ENCODE assay signal across 15 cellular contexts in genomic region chr2:42999391-42999811, GRCh38.
DNase-seq lines count a peak whose midpoint lies in the region; ATAC-seq and TF ChIP-seq lines count a peak whose summit lies in the region.
"Had no signal": no experiment of that assay in that cellular context is flagged by ENCODE, and none has a peak within 500 bp of the region (broad histone marks: within the 10 kb centered on the region; RNA-seq: fewer than 3 reads in every experiment).

No MANE protein-coding gene starts in this region.

- H3K36me3 ChIP-seq in BLaER1 treated with 17β-estradiol and CSF1 and Interleukin-3, amounts not matched to agents 10 nM and 100 nM = no peaks in the 10 kb centered on the region
- no peaks in the 10 kb centered on the region for H3K36me3 ChIP-seq in lower lobe of right lung
- H3K36me3 ChIP-seq: HAP-1 had no signal

- H3K4me1 ChIP-seq in BLaER1 treated with 17β-estradiol and CSF1 and Interleukin-3, amounts not matched to agents 10 nM and 100 nM = peaks cover 24 to 38% (median 31%) of the 10 kb centered on the region in 10 experiments
- no peaks in the 10 kb centered on the region for H3K4me1 ChIP-seq in lower lobe of right lung
- H3K4me1 ChIP-seq: HAP-1 had no signal

- H3K4me1 Mint-ChIP-seq in progenitor cell of endocrine pancreas (ENCODE audit: low read depth) = peaks cover 13% of the 10 kb centered on the region
- H3K4me1 Mint-ChIP-seq: stimulated activated naive CD8-positive, alpha-beta T cell treated with anti-CD3 and anti-CD28 coated beads, Interleukin-15, amount 100 ng/mL, for 72 hours had no signal

- no peaks in the 10 kb centered on the region for H3K27me3 ChIP-seq in BLaER1 treated with 17β-estradiol and CSF1 and Interleukin-3, amounts not matched to agents 10 nM and 100 nM
- H3K27me3 ChIP-seq in dorsolateral prefrontal cortex (no peaks in the 10 kb centered on the region), lower lobe of right lung (ENCODE audit: low read depth) (no peaks in the 10 kb centered on the region)

- peaks cover 7% of the 10 kb centered on the region for H3K9me3 Mint-ChIP-seq in progenitor cell of endocrine pancreas (ENCODE audit: low read depth)

- TF ChIP-seq CTCF in dorsolateral prefrontal cortex (IDR thresholded peaks at IDR 0.05 in 54 of 56, conservative IDR thresholded peaks at IDR 0.05 in 2 of 56; ENCODE audit: low read depth in 1 of 56, partially characterized antibody in 56 of 56) = no peak
- TF ChIP-seq CTCF in progenitor cell of endocrine pancreas (IDR thresholded peaks at IDR 0.05; ENCODE audit: unreplicated experiment) = no peak
- no peak for TF ChIP-seq CTCF in lower lobe of right lung (IDR thresholded peaks at IDR 0.05)

- H3K27me3 Mint-ChIP-seq in progenitor cell of endocrine pancreas = no peaks in the 10 kb centered on the region
- H3K27me3 Mint-ChIP-seq: stimulated activated naive CD8-positive, alpha-beta T cell treated with anti-CD3 and anti-CD28 coated beads, Interleukin-15, amount 100 ng/mL, for 72 hours had no signal

- H3K9me3 ChIP-seq in BLaER1 treated with 17β-estradiol and CSF1 and Interleukin-3, amounts not matched to agents 10 nM and 100 nM (replicated peaks in 1 of 11) = peaks cover 7 to 19% (median 14%) of the 10 kb centered on the region in 11 experiments; a peak in 21 of 22 replicates
- no peaks in the 10 kb centered on the region for H3K9me3 ChIP-seq in lower lobe of right lung
- H3K9me3 ChIP-seq: HAP-1 had no signal

- no peak overlapping the region for H3K4me3 Mint-ChIP-seq in progenitor cell of endocrine pancreas (ENCODE audit: low read depth)
- H3K4me3 Mint-ChIP-seq: activated T-cell treated with anti-CD3 and anti-CD28 coated beads, Interleukin-2, amount 50 U/mL, for 72 hours; nephron progenitor cell; stimulated activated naive CD8-positive, alpha-beta T cell treated with anti-CD3 and anti-CD28 coated beads, Interleukin-15, amount 100 ng/mL, for 72 hours had no signal

- H4K20me1 ChIP-seq in BLaER1 treated with 17β-estradiol and CSF1 and Interleukin-3, amounts not matched to agents 10 nM and 100 nM = no peaks in the 10 kb centered on the region

- no peak overlapping the region for H3K4me3 ChIP-seq in BLaER1 treated with 17β-estradiol and CSF1 and Interleukin-3, amounts not matched to agents 10 nM and 100 nM
- no peak overlapping the region for H3K4me3 ChIP-seq in dorsolateral prefrontal cortex
- no peak overlapping the region for H3K4me3 ChIP-seq in lower lobe of right lung
- H3K4me3 ChIP-seq: HAP-1 had no signal

- no peak for ATAC-seq in GM21381 (IDR thresholded peaks at IDR 0.05; ENCODE audit: unreplicated experiment)
- ATAC-seq in GM21576 (IDR thresholded peaks at IDR 0.05; ENCODE audit: unreplicated experiment) = no peak
- ATAC-seq in lower lobe of right lung = no peak
- ATAC-seq: activated T-cell treated with anti-CD3 and anti-CD28 coated beads, Interleukin-2, amount 50 U/mL, for 72 hours; stimulated activated naive CD8-positive, alpha-beta T cell treated with anti-CD3 and anti-CD28 coated beads, Interleukin-15, amount 100 ng/mL, for 72 hours had no signal

- H3K27ac Mint-ChIP-seq in progenitor cell of endocrine pancreas = peak overlapping the region; percentile 13
- H3K27ac Mint-ChIP-seq: activated T-cell treated with anti-CD3 and anti-CD28 coated beads, Interleukin-2, amount 50 U/mL, for 72 hours; nephron progenitor cell; stimulated activated naive CD8-positive, alpha-beta T cell treated with anti-CD3 and anti-CD28 coated beads, Interleukin-15, amount 100 ng/mL, for 72 hours had no signal

- peak overlapping the region in 3 of 11 experiments; percentile 19 to 57 (median 55); a peak in 5 of 22 replicates for H3K27ac ChIP-seq in BLaER1 treated with 17β-estradiol and CSF1 and Interleukin-3, amounts not matched to agents 10 nM and 100 nM
- peak overlapping the region in 55 of 59 donors; percentile 43 to 100 (median 93) for H3K27ac ChIP-seq in dorsolateral prefrontal cortex
- H3K27ac ChIP-seq in lower lobe of right lung = no peak overlapping the region

- DNase-seq in LoVo (ENCODE audit: low spot score) (peak; percentile 46), dorsolateral prefrontal cortex (no peak), progenitor cell of endocrine pancreas (ENCODE audit: low spot score, unreplicated experiment) (no peak), activated gamma-delta T cell treated with Interleukin-2 at 50 U/mL for 16 hours (no peak), lower lobe of right lung (no peak)
- DNase-seq: activated CD4-positive, alpha-beta T cell treated with anti-CD3 and anti-CD28 coated beads, Interleukin-2, amount 50 U/mL, for 48 hours; activated T-cell treated with anti-CD3 and anti-CD28 coated beads, Interleukin-2, amount 50 U/mL, for 72 hours; cerebellar nuclear complex; NCI-H526; nephron progenitor cell; stimulated activated naive CD8-positive, alpha-beta T cell treated with anti-CD3 and anti-CD28 coated beads, Interleukin-15, amount 100 ng/mL, for 72 hours had no signal

- H3K9ac ChIP-seq in BLaER1 treated with 17β-estradiol and CSF1 and Interleukin-3, amounts not matched to agents 10 nM and 100 nM = 0 out of 22 replicates have a peak overlapping the region, but pooled peaks of 1 of the 11 experiments have one; percentile 23

- peak overlapping the region in 9 of 11 experiments; percentile 15 to 85 (median 69); a peak in 14 of 22 replicates for H3K4me2 ChIP-seq in BLaER1 treated with 17β-estradiol and CSF1 and Interleukin-3, amounts not matched to agents 10 nM and 100 nM

- intact Hi-C loops in dorsolateral prefrontal cortex (cut with DNase I) (no loop called here), lower lobe of right lung (cut with DNase I) (no loop called here)

- peaks cover 7% of the 10 kb centered on the region for H3K36me3 Mint-ChIP-seq in progenitor cell of endocrine pancreas (ENCODE audit: insufficient read depth)
